Comparison of ENCODE assay signal across 13 cellular contexts in genomic region chr17:7550359-7550758, GRCh38. TPM values are rescaled to one million over a fixed set of nuclear protein-coding genes. Genes with fewer than 3 reads are reported as not detected.
DNase-seq lines count a peak whose midpoint lies in the region; ATAC-seq and TF ChIP-seq lines count a peak whose summit lies in the region.
"Had no signal": no experiment of that assay in that cellular context is flagged by ENCODE, and none has a peak within 500 bp of the region (broad histone marks: within the 10 kb centered on the region; RNA-seq: fewer than 3 reads in every experiment).

No MANE protein-coding gene starts in this region.

- peaks cover 9% of the 10 kb centered on the region for H3K27me3 Mint-ChIP-seq in neural crest cell (ENCODE audit: low read depth)

- H3K9me3 ChIP-seq in right cardiac atrium (ENCODE audit: control insufficient read depth, low read length) (no peaks in the 10 kb centered on the region), breast epithelium (no peaks in the 10 kb centered on the region), uterus (no peaks in the 10 kb centered on the region)
- H3K9me3 ChIP-seq: SK-N-SH had no signal

- no peak for ATAC-seq in right cardiac atrium
- ATAC-seq in Right ventricle myocardium inferior = no peak

- H3K36me3 ChIP-seq in breast epithelium (no peaks in the 10 kb centered on the region), uterus (no peaks in the 10 kb centered on the region)

- H3K4me1 Mint-ChIP-seq in neural crest cell = peaks cover 11% of the 10 kb centered on the region

- no peaks in the 10 kb centered on the region for H3K9me3 Mint-ChIP-seq in neural crest cell
- H3K9me3 Mint-ChIP-seq: activated naive CD4-positive, alpha-beta T cell treated with anti-CD3 and anti-CD28 coated beads, Interleukin-2, amount 50 U/mL, for 72 hours had no signal

- TF ChIP-seq POLR2A in breast epithelium (IDR thresholded peaks at IDR 0.05) (no peak), uterus (IDR thresholded peaks at IDR 0.05) (no peak)

- 27% methylated on average over 6 of the region's 6 CpGs for WGBS in right cardiac atrium

- H3K4me1 ChIP-seq in right cardiac atrium (ENCODE audit: control insufficient read depth, insufficient read depth, low read length) (no peaks in the 10 kb centered on the region), breast epithelium (peaks cover 2 to 6% of the 10 kb centered on the region in 2 donors), uterus (peaks cover 0 to 5% of the 10 kb centered on the region in 2 donors)

- H3K27me3 ChIP-seq in right cardiac atrium (ENCODE audit: control insufficient read depth, insufficient read depth) = no peaks in the 10 kb centered on the region
- H3K27me3 ChIP-seq in breast epithelium = no peaks in the 10 kb centered on the region
- no peaks in the 10 kb centered on the region for H3K27me3 ChIP-seq in uterus

- H3K27ac Mint-ChIP-seq in neural crest cell (ENCODE audit: unreplicated experiment) = no peak overlapping the region

- no peak overlapping the region for H3K4me3 ChIP-seq in right cardiac atrium (ENCODE audit: low read length)
- no peak overlapping the region for H3K4me3 ChIP-seq in breast epithelium
- no peak overlapping the region for H3K4me3 ChIP-seq in uterus

- H3K36me3 Mint-ChIP-seq in neural crest cell (ENCODE audit: low read depth) = no peaks in the 10 kb centered on the region

- H3K4me3 Mint-ChIP-seq in neural crest cell = peak overlapping the region; percentile 70

- TF ChIP-seq CTCF in breast epithelium (IDR thresholded peaks at IDR 0.05) (no peak), neural crest cell (conservative IDR thresholded peaks at IDR 0.05) (no peak), uterus (IDR thresholded peaks at IDR 0.05) (no peak)

- H3K27ac ChIP-seq in right cardiac atrium (ENCODE audit: low read length) (peak overlapping the region; percentile 44), breast epithelium (peak overlapping the region; percentile 89 to 94), uterus (peak overlapping the region; percentile 89 to 95)

- DNase-seq in right cardiac atrium (no peak), Right ventricle myocardium inferior (ENCODE audit: missing footprints) (no peak), breast epithelium (ENCODE audit: low spot score in 2 of 2) (no peak), neural crest cell (ENCODE audit: low read depth, low spot score) (no peak), uterus (no peak), iPS-NIHi11 (ENCODE audit: low spot score) (no peak), GOT3 (lab: John Stamatoyannopoulos, UW) (no peak)
- no peak for DNase-seq in stimulated activated CD4-positive, alpha-beta T cell treated with anti-CD3 and anti-CD28 coated beads, Interleukin-12 subunit alpha, Interleukin-12 subunit beta, amount 100 ng/mL, for 4 hours
- DNase-seq: activated CD4-positive, alpha-beta T cell treated with anti-CD3 and anti-CD28 coated beads for 1 hour; NCI-H187 treated with DMSO at 0.1 percent for 48 hours; SK-N-SH; stimulated activated CD8-positive, alpha-beta memory T cell treated with anti-CD3 and anti-CD28 coated beads, Interleukin-4, amount 100 ng/mL, for 48 hours had no signal

- intact Hi-C loops in right cardiac atrium (cut with DNase I) = loop anchor here in 1 of 4 donors (10.0 kb wide), 1 partner anchor 196 kb away; the partner anchor contains the start of genes KCTD11 and TMEM95
- intact Hi-C loops in Right ventricle myocardium inferior (cut with DNase I) = no loop called here
- intact Hi-C loops in breast epithelium (cut with DNase I; ENCODE audit: low total_unique reads) = no loop called here
- intact Hi-C loops in uterus (cut with DNase I; ENCODE audit: low total_unique reads) = no loop called here

RNA-seq across cellular contexts. Expression of gene TNFSF12, which starts 1.5 kb away (rescaled TPM):
- 10 to 100 TPM; 42.9 to 52.0 (median 47.5) TPM for total RNA-seq in right cardiac atrium
- polyA plus RNA-seq in right cardiac atrium = 58.4 TPM
- 41.7 TPM for total RNA-seq in Right ventricle myocardium inferior
- total RNA-seq in breast epithelium = 10 to 100 TPM; 39.3 to 65.3 (median 41.1) TPM
- total RNA-seq in neural crest cell = 4.1 and 5.4 TPM in 2 replicates
- total RNA-seq in uterus = 10 to 100 TPM; 15.3 to 63.1 (median 33.7) TPM

RNA-seq across cellular contexts. Expression of gene TNFSF13, which starts 8.2 kb away (rescaled TPM):
- total RNA-seq in right cardiac atrium (10 to 100 TPM; 14.6 to 19.9 (median 15.7) TPM), Right ventricle myocardium inferior (13.5 TPM), breast epithelium (10 to 100 TPM; 25.2 to 36.7 (median 33.6) TPM), neural crest cell (0.45 and 0.86 TPM in 2 replicates), uterus (10 to 100 TPM in 3 of 4 donors, 1 to 10 TPM in 1; 6.8 to 56.9 (median 25.8) TPM)
- polyA plus RNA-seq in right cardiac atrium = 15.3 TPM

RNA-seq across cellular contexts. Expression of gene SENP3, which starts 11.4 kb away (rescaled TPM):
- total RNA-seq in right cardiac atrium = 10 to 100 TPM; 27.2 to 37.2 (median 34.2) TPM
- 45.2 TPM for polyA plus RNA-seq in right cardiac atrium
- 33.0 TPM for total RNA-seq in Right ventricle myocardium inferior
- 10 to 100 TPM; 59.5 to 65.2 (median 62.3) TPM for total RNA-seq in breast epithelium
- 83.7 and 85.7 TPM in 2 replicates for total RNA-seq in neural crest cell
- 100 to 1,000 TPM in 1 of 4 donors, 10 to 100 TPM in 3; 45.9 to 106 (median 59.5) TPM for total RNA-seq in uterus

RNA-seq across cellular contexts. Expression of gene CD68, which starts 29.1 kb away (rescaled TPM):
- total RNA-seq in right cardiac atrium (10 to 100 TPM; 34.6 to 45.6 (median 44.1) TPM), Right ventricle myocardium inferior (40.4 TPM), breast epithelium (100 to 1,000 TPM in 1 of 3 donors, 10 to 100 TPM in 2; 49.8 to 220 (median 70.5) TPM), neural crest cell (0.49 and 1.6 TPM in 2 replicates), uterus (10 to 100 TPM in 1 of 4 donors, 1 to 10 TPM in 3; 4.4 to 15.9 (median 7.5) TPM)
- polyA plus RNA-seq in right cardiac atrium = 19.4 TPM

RNA-seq across cellular contexts. Expression of gene MPDU1, which starts 33.3 kb away (rescaled TPM):
- total RNA-seq in right cardiac atrium = 10 to 100 TPM; 19.3 to 32.7 (median 29.4) TPM
- polyA plus RNA-seq in right cardiac atrium = 43.7 TPM
- 32.0 TPM for total RNA-seq in Right ventricle myocardium inferior
- total RNA-seq in breast epithelium = 100 to 1,000 TPM in 1 of 3 donors, 10 to 100 TPM in 2; 66.6 to 140 (median 74.4) TPM
- 74.4 and 83.7 TPM in 2 replicates for total RNA-seq in neural crest cell
- 10 to 100 TPM in 3 of 4 donors, 1 to 10 TPM in 1; 2.6 to 63.6 (median 35.0) TPM for total RNA-seq in uterus
